Comparison of ENCODE assay signal across 1 cellular context in genomic region chr3:52827866-52828376, GRCh38.
TF ChIP-seq lines count a peak whose summit lies in the region.

No MANE protein-coding gene starts in this region.

TF ChIP-seq in WTC11, 78 proteins besides CTCF, POLR2A, EP300 and RAD21 (continued from another document):
- TF ChIP-seq AR (CRISPR knock-in tag; IDR thresholded peaks at IDR 0.05) = no peak
- no peak for TF ChIP-seq E2F5 (CRISPR knock-in tag; IDR thresholded peaks at IDR 0.05)
